In genomic region chr9:133058550-133059320, GRCh38 we compare ENCODE assay signal across 1 cellular context.
A peak's percentile ranks its signal among the peaks of the same experiment; 100 is the strongest.
TF ChIP-seq lines count a peak whose summit lies in the region.

No MANE protein-coding gene starts in this region.

TF ChIP-seq in K562, 482 proteins besides CTCF, POLR2A, EP300 and RAD21 (continued from another document):
- TF ChIP-seq ZBTB40 (IDR thresholded peaks at IDR 0.05) (0 out of 2 replicates have a peak, but pooled peaks have one; percentile 16), ZBTB40 (CRISPR knock-in tag; IDR thresholded peaks at IDR 0.05) (no peak)
